9 cellular contexts compared by ENCODE assay signal in genomic region chr3:48402281-48402732, GRCh38. TPM values are rescaled to one million over a fixed set of nuclear protein-coding genes. Genes with fewer than 3 reads are reported as not detected.
DNase-seq lines count a peak whose midpoint lies in the region; ATAC-seq and TF ChIP-seq lines count a peak whose summit lies in the region.
"Had no signal": no experiment of that assay in that cellular context is flagged by ENCODE, and none has a peak within 500 bp of the region (broad histone marks: within the 10 kb centered on the region; RNA-seq: fewer than 3 reads in every experiment).

No MANE protein-coding gene starts in this region.

- H3K27ac Mint-ChIP-seq in immature natural killer cell: no peak overlapping the region

- no peaks in the 10 kb centered on the region for H3K9me3 ChIP-seq in suprapubic skin

- H3K4me3 ChIP-seq in suprapubic skin: no peak overlapping the region

- H3K4me1 ChIP-seq in suprapubic skin: peaks cover 37% of the 10 kb centered on the region

- TF ChIP-seq POLR2A in suprapubic skin (IDR thresholded peaks at IDR 0.05): no peak

- ATAC-seq in GM19397 (IDR thresholded peaks at IDR 0.05; ENCODE audit: unreplicated experiment): no peak

- no peak for TF ChIP-seq CTCF in suprapubic skin (IDR thresholded peaks at IDR 0.05)

- TF ChIP-seq EP300 in suprapubic skin (IDR thresholded peaks at IDR 0.05): peak; percentile 84

- no peaks in the 10 kb centered on the region for H3K9me3 Mint-ChIP-seq in immature natural killer cell

- H3K27me3 Mint-ChIP-seq in immature natural killer cell (ENCODE audit: low read depth in 3 of 3): peaks cover 3 to 4% (median 4%) of the 10 kb centered on the region in 3 donors

- H3K4me1 Mint-ChIP-seq in immature natural killer cell: no peaks in the 10 kb centered on the region

- no peaks in the 10 kb centered on the region for H3K36me3 Mint-ChIP-seq in immature natural killer cell

- no peak overlapping the region for H3K4me3 Mint-ChIP-seq in immature natural killer cell

- no peaks in the 10 kb centered on the region for H3K27me3 ChIP-seq in suprapubic skin

- DNase-seq in HPDE6-E6E7 (ENCODE audit: extremely low spot score) (peak; percentile 67), astrocyte of the hippocampus (ENCODE audit: low read depth, low spot score) (peak; percentile 95), islet precursor cell (peak; percentile 43), suprapubic skin (ENCODE audit: low spot score in 2 of 2) (peak; percentile 95 to 97), immature natural killer cell (no peak), cerebellar nuclear complex (lab: John Stamatoyannopoulos, UW) (no peak)
- no peak for DNase-seq in stimulated activated CD4-positive, alpha-beta T cell treated with anti-CD3 and anti-CD28 coated beads, Interleukin-4, amount 100 ng/mL, for 4 hours

- peaks cover 38% of the 10 kb centered on the region for H3K36me3 ChIP-seq in suprapubic skin

- 13% methylated on average over 8 of the region's 8 CpGs for whole genome bisulfite sequencing in suprapubic skin

- H3K27ac ChIP-seq in suprapubic skin: peak overlapping the region; percentile 91
- H3K27ac ChIP-seq: HL-60 had no signal

RNA-seq across cellular contexts. Expression of gene PLXNB1, which starts 27.6 kb away (rescaled TPM):
- 100 to 1,000 TPM; 188 to 384 (median 220) TPM for total RNA-seq in suprapubic skin
- polyA plus RNA-seq in immature natural killer cell: under 1 TPM in 2 of 3 donors, not detected in 1; 0.11 to 0.19 TPM

RNA-seq across cellular contexts. Expression of gene FBXW12, which starts 30.3 kb away (rescaled TPM):
- total RNA-seq in suprapubic skin: not detected
- not detected for polyA plus RNA-seq in immature natural killer cell

RNA-seq across cellular contexts. Expression of gene CCDC51, which starts 37.6 kb away (rescaled TPM):
- 10 to 100 TPM in 3 of 4 donors, 1 to 10 TPM in 1; 6.4 to 18.7 (median 13.6) TPM for total RNA-seq in suprapubic skin
- polyA plus RNA-seq in immature natural killer cell: 10 to 100 TPM; 10.2 to 16.3 (median 10.6) TPM

RNA-seq across cellular contexts. Expression of gene TMA7, which starts 37.8 kb away (rescaled TPM):
- total RNA-seq in suprapubic skin: 100 to 1,000 TPM; 122 to 281 (median 190) TPM
- 1,000 to 10,000 TPM in 1 of 3 donors, 100 to 1,000 TPM in 2; 593 to 1,259 (median 677) TPM for polyA plus RNA-seq in immature natural killer cell

RNA-seq across cellular contexts. Expression of gene ATRIP, which starts 44.2 kb away (rescaled TPM):
- 10 to 100 TPM in 2 of 4 donors, 1 to 10 TPM in 2; 8.7 to 12.7 (median 10.2) TPM for total RNA-seq in suprapubic skin
- polyA plus RNA-seq in immature natural killer cell: 10 to 100 TPM in 1 of 3 donors, 1 to 10 TPM in 2; 6.4 to 12.6 (median 6.6) TPM

Comparison
In these comparisons a context has a peak if more than half of its experiments do, and no peak if none do; other contexts are left out.
1. DNase-seq: peak in HPDE6-E6E7 (single experiment), astrocyte of the hippocampus (single experiment), islet precursor cell (single experiment) and suprapubic skin (2 of 2); none in stimulated activated CD4-positive, alpha-beta T cell treated with anti-CD3 and anti-CD28 coated beads, Interleukin-4, amount 100 ng/mL, for 4 hours (0 of 2), immature natural killer cell (0 of 3) and cerebellar nuclear complex (0 of 2).